Comparison of ENCODE assay signal across 6 cellular contexts in the genomic region with DNA sequence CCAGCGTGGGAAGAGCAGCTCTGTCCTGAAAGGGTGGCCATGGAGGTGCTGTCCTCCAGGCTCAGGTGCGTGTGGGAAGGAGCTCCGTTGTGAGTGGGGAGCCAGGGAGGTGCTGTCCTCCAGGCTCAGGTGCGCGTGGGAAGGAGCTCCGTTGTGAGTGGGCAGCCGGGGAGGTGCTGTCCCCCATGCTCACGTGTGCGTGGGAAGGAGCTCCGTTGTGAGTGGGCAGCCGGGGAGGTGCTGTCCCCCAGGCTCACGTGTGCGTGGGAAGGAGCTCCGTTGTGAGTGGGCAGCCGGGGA.
A peak's percentile ranks its signal among the peaks of the same experiment; 100 is the strongest.
DNase-seq lines count a peak whose midpoint lies in the region; ATAC-seq, FAIRE-seq and TF ChIP-seq lines count a peak whose summit lies in the region.
"Not testable (repeated sequence)": the region's sequence is repeated elsewhere in the genome, so short reads cannot be mapped to it uniquely, and the experiment has no call there.

No MANE protein-coding gene starts in this region.

- H3K79me1 ChIP-seq in H1 (ENCODE audit: low read depth, low read length); neuronal stem cell (ENCODE audit: low read depth, low read length): not testable (repeated sequence)

- not testable (repeated sequence) for H3K14ac ChIP-seq in H1 (ENCODE audit: insufficient read length); neuronal stem cell (ENCODE audit: low read length)

- H2BK12ac ChIP-seq in H1 (ENCODE audit: low read depth, low read length) = peak overlapping the region; percentile 50; the same call in 1 of the 2 replicates
- not testable (repeated sequence) for H2BK12ac ChIP-seq in neuronal stem cell (ENCODE audit: low read length)

- H2BK20ac ChIP-seq in H1 (ENCODE audit: low read length) = not testable (repeated sequence)

- in situ Hi-C loops in K562 (cut with MboI) = not testable (repeated sequence)

- FAIRE-seq in K562 (lab: Jason Lieb, UNC); H1 (lab: Jason Lieb, UNC): not testable (repeated sequence)

- ATAC-seq in K562, Right ventricle myocardium inferior: not testable (repeated sequence)

- WGBS in K562 (ENCODE audit: insufficient coverage, low coverage, missing lambda C conversion rate) = 2% methylated on average over 15 of the region's 15 CpGs
- 88% methylated on average over 15 of the region's 15 CpGs; no CpG with 5 or more reads in 1 of the 2 experiments for WGBS in H1 (ENCODE audit: extremely low coverage in 1 of 2, insufficient coverage in 1 of 2, insufficient read length in 1 of 2, insufficient replicate concordance in 2 of 2, low coverage in 1 of 2, low lambda C conversion rate in 2 of 2, missing lambda C conversion rate in 1 of 2), 2 experiments
- WGBS in neuronal stem cell (ENCODE audit: extremely low coverage in 2 of 2, insufficient read length in 2 of 2, insufficient replicate concordance in 1 of 2), 2 donors = no CpG with 5 or more reads among the region's 15 CpGs

- not testable (repeated sequence) for TF ChIP-seq POLR2A in K562 (conservative IDR thresholded peaks at IDR 0.05); H1 (IDR thresholded peaks at IDR 0.05; ENCODE audit: control extremely low read depth in 1 of 2, low read depth in 2 of 2, low read length in 2 of 2)

- H3K18ac ChIP-seq in H1 (ENCODE audit: extremely low read depth, low read length) = not testable (repeated sequence)
- peak overlapping the region; percentile 38 for H3K18ac ChIP-seq in neuronal stem cell (ENCODE audit: low read length)

- not testable (repeated sequence) for H4K91ac ChIP-seq in H1 (replicated peaks; ENCODE audit: insufficient read length, low read length); neuronal stem cell (ENCODE audit: low read depth, low read length, poor library complexity)

- TF ChIP-seq RAD21 in K562 (CRISPR knock-in tag; conservative IDR thresholded peaks at IDR 0.05 in 1 of 2, IDR thresholded peaks at IDR 0.05 in 1 of 2); H1 (IDR thresholded peaks at IDR 0.05 in 1 of 2, conservative IDR thresholded peaks at IDR 0.05 in 1 of 2; ENCODE audit: low read depth in 2 of 2, low read length in 2 of 2): not testable (repeated sequence)

- H3K23me2 ChIP-seq in H1 (ENCODE audit: low read depth, low read length) = not testable (repeated sequence)

- not testable (repeated sequence) for H4K5ac ChIP-seq in H1 (ENCODE audit: insufficient read length, low read depth, low read length)

- CTCF ChIA-PET in HEK293 (lab: Yijun Ruan, JAX); K562 (lab: Yijun Ruan, JAX; ENCODE audit: low intra/inter-chr PET ratio): not testable (repeated sequence)
- CTCF ChIA-PET in H1 (lab: Charles Lee; ENCODE audit: partially characterized antibody) = interaction anchor here (1.4 to 2.3 kb wide), 2 partner anchors 10 to 20 kb away, joined by 4 to 9 read pairs; no protein-coding TSS in a partner anchor

- intact Hi-C loops in K562 (cut with micrococcal nuclease); Right ventricle myocardium inferior (cut with DNase I): not testable (repeated sequence)

- H3K79me2 ChIP-seq in K562 (ENCODE audit: control insufficient read depth, insufficient read depth, low read length); H1 (ENCODE audit: control insufficient read depth in 1 of 2, insufficient read depth in 2 of 2, low read length in 2 of 2): not testable (repeated sequence)

- H3K36me3 ChIP-seq in HEK293 (ENCODE audit: control insufficient read depth in 2 of 2, insufficient read depth in 1 of 2, low read length in 2 of 2); K562 (ENCODE audit: control insufficient read depth, insufficient read depth, low read length); H1 (ENCODE audit: control insufficient read depth in 2 of 4, insufficient read depth in 4 of 4, low read length in 3 of 4); neuronal stem cell (replicated peaks in 1 of 2; ENCODE audit: control insufficient read depth in 2 of 2, insufficient read depth in 2 of 2, low read length in 2 of 2): not testable (repeated sequence)

- H2BK5ac ChIP-seq in H1 (ENCODE audit: low read depth, low read length); neuronal stem cell (ENCODE audit: low read length): not testable (repeated sequence)

- H3K4ac ChIP-seq in H1 (replicated peaks; ENCODE audit: insufficient read length, low read depth, low read length); neuronal stem cell (ENCODE audit: low read length): not testable (repeated sequence)

- not testable (repeated sequence) for H3K4me2 ChIP-seq in K562 (ENCODE audit: insufficient read depth, low read length); H1 (ENCODE audit: insufficient read depth in 1 of 2, low read depth in 2 of 2, low read length in 2 of 2); neuronal stem cell (ENCODE audit: insufficient read depth, low read length, poor library complexity, severe bottlenecking)

- H3K4me1 ChIP-seq in HEK293 (ENCODE audit: control insufficient read depth, insufficient read depth, low read length); K562 (replicated peaks in 1 of 2; ENCODE audit: control insufficient read depth in 2 of 2, insufficient read depth in 2 of 2, low read length in 2 of 2); H1 (replicated peaks in 1 of 4; ENCODE audit: control insufficient read depth in 3 of 4, insufficient read depth in 4 of 4, low read length in 3 of 4); neuronal stem cell (ENCODE audit: control insufficient read depth in 2 of 2, insufficient read depth in 1 of 2, low read depth in 1 of 2, low read length in 2 of 2): not testable (repeated sequence)

- H3K56ac ChIP-seq in H1 (replicated peaks; ENCODE audit: insufficient read length, low read depth, low read length) = not testable (repeated sequence)

- H3K27me3 ChIP-seq in K562 (ENCODE audit: control insufficient read depth in 2 of 2, insufficient read depth in 2 of 2, low read length in 2 of 2) = peaks cover 50 to 84% of the 10 kb centered on the region in 2 experiments
- not testable (repeated sequence) for H3K27me3 ChIP-seq in H1 (replicated peaks in 1 of 4; ENCODE audit: control insufficient read depth in 3 of 4, extremely low read depth in 1 of 4, insufficient read depth in 3 of 4, low read length in 3 of 4); neuronal stem cell (ENCODE audit: control insufficient read depth in 3 of 3, insufficient read depth in 3 of 3, low read depth in 1 of 3, low read length in 3 of 3)

- not testable (repeated sequence) for H3K27ac ChIP-seq in HEK293 (ENCODE audit: extremely low read depth, low read depth, low read length); K562 (ENCODE audit: extremely low read depth, low read depth, low read length); H1 (ENCODE audit: low read depth, low read length); neuronal stem cell (replicated peaks; ENCODE audit: low read length)

- H2AFZ ChIP-seq in K562 (ENCODE audit: low read depth, low read length); H1 (ENCODE audit: low read length); neuronal stem cell (ENCODE audit: low read length): not testable (repeated sequence)

- not testable (repeated sequence) for TF ChIP-seq CTCF in HEK293 (tag by site-specific recombination; IDR thresholded peaks at IDR 0.05); K562 (IDR thresholded peaks at IDR 0.05 in 2 of 3, conservative IDR thresholded peaks at IDR 0.05 in 1 of 3; ENCODE audit: insufficient read depth in 2 of 3, low read depth in 1 of 3, low read length in 3 of 3); H1 (IDR thresholded peaks at IDR 0.05; ENCODE audit: control extremely low read depth in 1 of 3, insufficient read depth in 1 of 3, low read depth in 1 of 3, low read length in 3 of 3)

- H4K20me1 ChIP-seq in K562 (replicated peaks; ENCODE audit: control insufficient read depth, insufficient read depth, low read length); H1 (replicated peaks in 1 of 2; ENCODE audit: control insufficient read depth in 1 of 2, insufficient read depth in 2 of 2, low read length in 2 of 2): not testable (repeated sequence)

- H2BK15ac ChIP-seq in H1 (ENCODE audit: low read length) = 0 out of 2 replicates have a peak overlapping the region, but pooled peaks have one; percentile 29
- H2BK15ac ChIP-seq in neuronal stem cell (ENCODE audit: low read length) = not testable (repeated sequence)

- not testable (repeated sequence) for H3K23ac ChIP-seq in H1 (ENCODE audit: insufficient read length); neuronal stem cell (ENCODE audit: low read depth, low read length, poor library complexity)

- not testable (repeated sequence) for H2AK5ac ChIP-seq in H1 (ENCODE audit: low read depth, low read length); neuronal stem cell (ENCODE audit: low read depth, low read length)

- H2BK120ac ChIP-seq in H1 (replicated peaks; ENCODE audit: low read depth, low read length); neuronal stem cell (ENCODE audit: low read depth, low read length): not testable (repeated sequence)

- H3K9me3 ChIP-seq in HEK293 (ENCODE audit: control insufficient read depth, insufficient read depth, low read depth, low read length); K562 (replicated peaks; ENCODE audit: control insufficient read depth, insufficient read depth, low read depth, low read length); H1 (ENCODE audit: insufficient read depth in 2 of 2, low read depth in 1 of 2, low read length in 1 of 2); neuronal stem cell (replicated peaks in 1 of 2; ENCODE audit: control insufficient read depth in 2 of 2, insufficient read depth in 1 of 2, low read depth in 1 of 2, low read length in 2 of 2): not testable (repeated sequence)

- not testable (repeated sequence) for BruUV-seq in K562 (replicated peaks; lab: Mats Ljungman, UMichigan)

- TF ChIP-seq EP300 in K562 (IDR thresholded peaks at IDR 0.05; ENCODE audit: low read length); H1 (IDR thresholded peaks at IDR 0.05; ENCODE audit: borderline replicate concordance in 1 of 2, low read depth in 2 of 2, low read length in 2 of 2): not testable (repeated sequence)

- POLR2A ChIA-PET in HEK293 (lab: Yijun Ruan, JAX); H1 (lab: Charles Lee; ENCODE audit: partially characterized antibody): not testable (repeated sequence)
- POLR2A ChIA-PET in K562 (lab: Yijun Ruan, JAX) = interaction anchor here (0.6 kb wide), 1 partner anchor 922 kb away, joined by 3 read pairs; no protein-coding TSS in a partner anchor

- H3K9me1 ChIP-seq in K562 (ENCODE audit: control insufficient read depth, insufficient read depth, low read length) = not testable (repeated sequence)

- H4K8ac ChIP-seq in H1 (ENCODE audit: extremely low read depth, insufficient read depth, low read length); neuronal stem cell (ENCODE audit: low read depth, low read length): not testable (repeated sequence)

- not testable (repeated sequence) for H3K4me3 ChIP-seq in HEK293 (ENCODE audit: low read depth, low read length); K562; H1 (ENCODE audit: extremely low read depth in 1 of 4, insufficient read depth in 2 of 4, low read depth in 3 of 4, low read length in 4 of 4); neuronal stem cell (ENCODE audit: low read length in 2 of 2)

- not testable (repeated sequence) for DNase-seq in K562 (ENCODE audit: extremely low read depth in 1 of 4, low spot score in 3 of 4); H1 (ENCODE audit: low read depth in 1 of 2, low spot score in 2 of 2); neuronal stem cell (ENCODE audit: low spot score)
- peak; percentile 20 for DNase-seq in Right ventricle myocardium inferior (ENCODE audit: missing footprints)
- peak; percentile 49 for DNase-seq in mesenteric fat pad (ENCODE audit: low spot score)

- not testable (repeated sequence) for H3K9ac ChIP-seq in K562 (ENCODE audit: insufficient read depth in 1 of 2, low read depth in 2 of 2, low read length in 2 of 2); H1 (replicated peaks in 1 of 4; ENCODE audit: extremely low read depth in 1 of 4, low read depth in 3 of 4, low read length in 3 of 4); neuronal stem cell (ENCODE audit: low read depth, low read length, poor library complexity)
